21 cellular contexts compared by ENCODE assay signal in genomic region chr10:123783296-123783695, GRCh38.
DNase-seq lines count a peak whose midpoint lies in the region; FAIRE-seq and TF ChIP-seq lines count a peak whose summit lies in the region.
"Had no signal": no experiment of that assay in that cellular context is flagged by ENCODE, and none has a peak within 500 bp of the region (broad histone marks: within the 10 kb centered on the region; RNA-seq: fewer than 3 reads in every experiment).

No MANE protein-coding gene starts in this region.

- DNase-seq in bronchial epithelial cell (ENCODE audit: low read depth) (peak; percentile 8), epithelial cell of prostate (ENCODE audit: low read depth, low spot score) (no peak), pons (ENCODE audit: low spot score) (peak; percentile 18), type B pancreatic cell (ENCODE audit: extremely low spot score, unreplicated experiment) (no peak), COLO829 (ENCODE audit: low spot score) (no peak), GM19238 (ENCODE audit: insufficient read length, low spot score) (no peak), NCI-H1694 treated with DMSO at 0.1 percent for 48 hours (lab: John Stamatoyannopoulos, UW) (no peak)
- DNase-seq: Caco-2; CD4-positive, alpha-beta memory T cell; DMS79; EL; GF-D8; Karpas-422; NCI-H1092; NCI-H1436; NCI-H187 treated with DMSO at 0.1 percent for 48 hours; NCI-H524 treated with DMSO at 0.1 percent for 48 hours; PC-9; SJCRH30 had no signal

- FAIRE-seq in bronchial epithelial cell (lab: Jason Lieb, UNC): peak; percentile 7
- FAIRE-seq: GM12891, GM19239 had no signal

- no peaks in the 10 kb centered on the region for H3K4me1 Mint-ChIP-seq in type B pancreatic cell (ENCODE audit: unreplicated experiment)

- peaks cover 22% of the 10 kb centered on the region for H3K27me3 Mint-ChIP-seq in type B pancreatic cell

- H3K36me3 ChIP-seq in bronchial epithelial cell (ENCODE audit: control insufficient read depth, insufficient read depth, low read length): no peaks in the 10 kb centered on the region
- H3K36me3 ChIP-seq: SJCRH30 had no signal

- H3K27me3 ChIP-seq in bronchial epithelial cell (ENCODE audit: control insufficient read depth, insufficient read depth, low read length): no peaks in the 10 kb centered on the region

- H3K4me3 ChIP-seq in bronchial epithelial cell (ENCODE audit: low read depth, low read length): no peak overlapping the region
- H3K4me3 ChIP-seq: PC-9, SJCRH30 had no signal

- H3K27ac Mint-ChIP-seq in type B pancreatic cell: peak overlapping the region; percentile 96
- H3K27ac Mint-ChIP-seq: CD4-positive, alpha-beta memory T cell had no signal

- no peaks in the 10 kb centered on the region for H3K9me3 Mint-ChIP-seq in type B pancreatic cell
- H3K9me3 Mint-ChIP-seq: CD4-positive, alpha-beta memory T cell had no signal

- TF ChIP-seq CTCF in bronchial epithelial cell (IDR thresholded peaks at IDR 0.05; ENCODE audit: insufficient read depth, low read length, severe bottlenecking) (no peak), type B pancreatic cell (conservative IDR thresholded peaks at IDR 0.05) (no peak)

- H3K36me3 Mint-ChIP-seq in type B pancreatic cell: no peaks in the 10 kb centered on the region
- H3K36me3 Mint-ChIP-seq: CD4-positive, alpha-beta memory T cell had no signal

- peak overlapping the region; percentile 70 for H3K27ac ChIP-seq in epithelial cell of prostate
- H3K27ac ChIP-seq: PC-9, SJCRH30 had no signal

- H3K4me3 Mint-ChIP-seq in type B pancreatic cell: no peak overlapping the region
- H3K4me3 Mint-ChIP-seq: CD4-positive, alpha-beta memory T cell had no signal

Comparison
In these comparisons a context has a peak if more than half of its experiments do, and no peak if none do; other contexts are left out.
1. DNase-seq: peak in bronchial epithelial cell (single experiment) and pons (single experiment); none in epithelial cell of prostate (single experiment), type B pancreatic cell (single experiment), COLO829 (single experiment), GM19238 (single experiment) and NCI-H1694 treated with DMSO at 0.1 percent for 48 hours (single experiment).